Comparison of ENCODE assay signal across 11 cellular contexts in the genomic region with DNA sequence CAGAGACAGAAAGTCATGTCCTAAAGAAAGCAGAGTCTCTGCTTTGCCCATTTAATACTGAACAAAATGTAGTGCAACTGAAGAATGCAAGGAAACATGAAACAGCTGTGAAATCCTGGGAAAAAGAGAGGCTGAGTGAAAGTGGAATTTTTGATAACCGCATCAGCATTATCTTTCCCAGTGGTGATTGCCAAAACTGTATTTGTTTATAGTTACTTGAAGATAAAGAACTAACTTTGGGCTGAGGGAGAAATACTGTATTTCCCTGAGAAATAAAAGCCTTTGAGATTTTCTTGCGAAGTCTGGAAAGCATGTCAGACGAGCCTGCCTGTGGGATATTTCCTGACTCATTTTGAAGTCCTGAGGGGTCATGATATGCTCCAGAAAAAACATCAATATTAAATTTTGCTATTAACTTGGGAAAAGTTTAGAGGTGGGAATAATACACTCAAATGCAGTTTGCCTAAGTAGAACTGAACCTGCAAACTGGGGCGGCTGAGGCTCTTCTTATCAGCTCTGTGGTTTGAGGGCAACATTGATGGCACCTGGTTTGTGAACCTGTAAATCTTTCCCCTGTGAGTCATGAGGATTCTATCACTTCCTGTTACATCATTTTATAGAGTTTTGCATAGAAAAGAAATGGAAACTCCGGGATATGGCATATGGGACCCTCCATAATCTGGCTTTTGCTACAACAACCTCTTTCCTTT.
A peak's percentile ranks its signal among the peaks of the same experiment; 100 is the strongest.
DNase-seq lines count a peak whose midpoint lies in the region; FAIRE-seq and TF ChIP-seq lines count a peak whose summit lies in the region.
"Had no signal": no experiment of that assay in that cellular context is flagged by ENCODE, and none has a peak within 500 bp of the region (broad histone marks: within the 10 kb centered on the region; RNA-seq: fewer than 3 reads in every experiment).

No MANE protein-coding gene starts in this region.

- peak overlapping the region; percentile 38 for H3K9ac ChIP-seq in endothelial cell of umbilical vein (replicated peaks; ENCODE audit: extremely low read depth, insufficient read depth, low read length)

- TF ChIP-seq CTCF in BJ (IDR thresholded peaks at IDR 0.05; ENCODE audit: insufficient read depth, low read depth, low read length) (no peak), endothelial cell of umbilical vein (IDR thresholded peaks at IDR 0.05; ENCODE audit: extremely low read depth in 1 of 2, insufficient read depth in 1 of 2, low read depth in 1 of 2, low read length in 2 of 2) (no peak)

- TF ChIP-seq POLR2A in endothelial cell of umbilical vein (IDR thresholded peaks at IDR 0.05; ENCODE audit: low read depth, low read length), result no peak

- H3K4me3 ChIP-seq in BJ (ENCODE audit: low read depth, low read length) (no peak overlapping the region), endothelial cell of umbilical vein (replicated peaks in 1 of 3; ENCODE audit: insufficient read depth in 1 of 3, low read depth in 1 of 3, low read length in 3 of 3) (no peak overlapping the region), mesodermal cell (ENCODE audit: extremely low read depth, insufficient read depth, low read length, poor library complexity, severe bottlenecking) (no peak overlapping the region)
- H3K4me3 ChIP-seq: tibial nerve had no signal

- H3K4me2 ChIP-seq in endothelial cell of umbilical vein (ENCODE audit: insufficient read depth, low read length), result peak overlapping the region; percentile 10

- H3K9me1 ChIP-seq in endothelial cell of umbilical vein (replicated peaks; ENCODE audit: control insufficient read depth, extremely low read depth, insufficient read depth, low read length), result peaks cover 4% of the 10 kb centered on the region

- no peaks in the 10 kb centered on the region for H3K36me3 Mint-ChIP-seq in activated CD4-positive, alpha-beta T cell treated with anti-CD3 and anti-CD28 coated beads, Interleukin-2, amount 10 ng/mL, durations not matched to agents 24 days and 14 days (ENCODE audit: low read depth)
- H3K36me3 Mint-ChIP-seq: CD8-positive, alpha-beta memory T cell had no signal

- no peaks in the 10 kb centered on the region for H3K9me3 Mint-ChIP-seq in activated CD4-positive, alpha-beta T cell treated with anti-CD3 and anti-CD28 coated beads, Interleukin-2, amount 10 ng/mL, durations not matched to agents 24 days and 14 days

- H3K27me3 ChIP-seq in BJ (ENCODE audit: control insufficient read depth, insufficient read depth, low read length) (no peaks in the 10 kb centered on the region), endothelial cell of umbilical vein (ENCODE audit: control insufficient read depth in 2 of 2, insufficient read depth in 2 of 2, low read length in 2 of 2) (no peaks in the 10 kb centered on the region)
- H3K27me3 ChIP-seq: tibial nerve had no signal

- H3K4me1 ChIP-seq in endothelial cell of umbilical vein (ENCODE audit: control insufficient read depth, extremely low read depth, insufficient read depth, low read length) (peaks cover 12% of the 10 kb centered on the region), mesodermal cell (ENCODE audit: control insufficient read depth, insufficient read depth, low read length, poor library complexity, severe bottlenecking) (peaks cover 16% of the 10 kb centered on the region)

- H3K27ac Mint-ChIP-seq in activated CD4-positive, alpha-beta T cell treated with anti-CD3 and anti-CD28 coated beads, Interleukin-2, amount 10 ng/mL, durations not matched to agents 24 days and 14 days, result no peak overlapping the region
- H3K27ac Mint-ChIP-seq: CD8-positive, alpha-beta memory T cell had no signal

- CTCF ChIA-PET in BJ (lab: Yijun Ruan, JAX), result interaction anchor here (1.5 kb wide), 1 partner anchor 9 kb away, joined by 3 read pairs; no protein-coding TSS in a partner anchor
- CTCF ChIA-PET in endothelial cell of umbilical vein (lab: Charles Lee), result no interaction called here

- WGBS in mesodermal cell (ENCODE audit: insufficient coverage in 2 of 2), 2 experiments, result 79 to 92% methylated on average over 3 to 4 of the region's 5 CpGs

- H3K27ac ChIP-seq in endothelial cell of umbilical vein (ENCODE audit: insufficient read depth, low read depth, low read length) (no peak overlapping the region), mesodermal cell (ENCODE audit: low read depth, low read length, severe bottlenecking) (peak overlapping the region; percentile 31)

- H3K4me3 Mint-ChIP-seq in activated CD4-positive, alpha-beta T cell treated with anti-CD3 and anti-CD28 coated beads, Interleukin-2, amount 10 ng/mL, durations not matched to agents 24 days and 14 days, result no peak overlapping the region
- H3K4me3 Mint-ChIP-seq: CD8-positive, alpha-beta memory T cell had no signal

- POLR2A ChIA-PET in BJ (lab: Charles Lee) (no interaction called here), endothelial cell of umbilical vein (lab: Charles Lee) (no interaction called here)

- BruUV-seq in endothelial cell of umbilical vein (replicated peaks; lab: Mats Ljungman, UMichigan), result no TSS peak

- H2AFZ ChIP-seq in endothelial cell of umbilical vein (ENCODE audit: low read depth, low read length), result no peak overlapping the region

- DNase-seq in BJ (ENCODE audit: low read depth) (peak; percentile 37), LHCN-M2 (ENCODE audit: low read depth) (peak; percentile 77), endothelial cell of umbilical vein (ENCODE audit: low read depth, low spot score) (peak; percentile 56), NCI-H187 treated with DMSO at 0.1 percent for 48 hours (lab: John Stamatoyannopoulos, UW) (no peak), hypothalamus (lab: John Stamatoyannopoulos, UW) (no peak)
- no peak for DNase-seq in activated CD4-positive, alpha-beta T cell treated with anti-CD3 and anti-CD28 coated beads for 4 hours
- DNase-seq in activated CD4-positive, alpha-beta T cell treated with anti-CD3 and anti-CD28 coated beads, Interleukin-2, amount 10 ng/mL, durations not matched to agents 24 days and 14 days, result no peak
- DNase-seq: CD8-positive, alpha-beta memory T cell; NCI-H524 treated with DMSO at 0.1 percent for 48 hours had no signal

- no peaks in the 10 kb centered on the region for H3K9me3 ChIP-seq in endothelial cell of umbilical vein (replicated peaks; ENCODE audit: control insufficient read depth, insufficient read depth, low read length)
- no peaks in the 10 kb centered on the region for H3K9me3 ChIP-seq in mesodermal cell (ENCODE audit: control insufficient read depth, low read length)
- H3K9me3 ChIP-seq: tibial nerve had no signal

- no peaks in the 10 kb centered on the region for H3K27me3 Mint-ChIP-seq in activated CD4-positive, alpha-beta T cell treated with anti-CD3 and anti-CD28 coated beads, Interleukin-2, amount 10 ng/mL, durations not matched to agents 24 days and 14 days
- H3K27me3 Mint-ChIP-seq: CD8-positive, alpha-beta memory T cell had no signal

- FAIRE-seq in endothelial cell of umbilical vein (lab: Jason Lieb, UNC), result peak; percentile 63

- no peaks in the 10 kb centered on the region for H3K4me1 Mint-ChIP-seq in activated CD4-positive, alpha-beta T cell treated with anti-CD3 and anti-CD28 coated beads, Interleukin-2, amount 10 ng/mL, durations not matched to agents 24 days and 14 days
- H3K4me1 Mint-ChIP-seq: CD8-positive, alpha-beta memory T cell had no signal

- H4K20me1 ChIP-seq in endothelial cell of umbilical vein (replicated peaks; ENCODE audit: control insufficient read depth, extremely low read depth, insufficient read depth, low read length), result no peaks in the 10 kb centered on the region

- no peaks in the 10 kb centered on the region for H3K79me2 ChIP-seq in endothelial cell of umbilical vein (ENCODE audit: control insufficient read depth, insufficient read depth, low read length)

- dilution Hi-C loops in endothelial cell of umbilical vein (cut with MboI; ENCODE audit: extremely low pct_ligation_motif_present, low sequenced_read_pairs), result no loop called here

- H3K36me3 ChIP-seq in BJ (ENCODE audit: control insufficient read depth, insufficient read depth, low read length), result no peaks in the 10 kb centered on the region
- H3K36me3 ChIP-seq in endothelial cell of umbilical vein (ENCODE audit: control insufficient read depth in 2 of 2, extremely low read depth in 1 of 2, insufficient read depth in 2 of 2, low read length in 2 of 2), result no peaks in the 10 kb centered on the region
- H3K36me3 ChIP-seq in mesodermal cell (ENCODE audit: control insufficient read depth, insufficient read depth, low read length), result no peaks in the 10 kb centered on the region
- H3K36me3 ChIP-seq: tibial nerve had no signal

- intact Hi-C loops in endothelial cell of umbilical vein (cut with micrococcal nuclease), result loop anchor here (5.0 kb wide), 1 partner anchor 161 kb away; no protein-coding TSS in a partner anchor
- intact Hi-C loops in activated CD4-positive, alpha-beta T cell treated with anti-CD3 and anti-CD28 coated beads, Interleukin-2, amount 10 ng/mL, durations not matched to agents 24 days and 14 days (cut with micrococcal nuclease), result no loop called here

TF ChIP-seq in endothelial cell of umbilical vein, 7 proteins besides CTCF, POLR2A, EP300 and RAD21:
- TF ChIP-seq EZH2 (IDR thresholded peaks at IDR 0.05; ENCODE audit: borderline replicate concordance, low read depth, low read length, severe bottlenecking) (no peak), JUN (IDR thresholded peaks at IDR 0.05; ENCODE audit: borderline replicate concordance, insufficient read depth, insufficient read length, low read depth) (peak; percentile 57), FOS (IDR thresholded peaks at IDR 0.05; ENCODE audit: borderline replicate concordance, insufficient read depth, low read length) (peak; percentile 55), GATA2 (IDR thresholded peaks at IDR 0.05; ENCODE audit: insufficient read depth, insufficient read length, low read depth, low read length) (peak; percentile 36)
- TF ChIP-seq, protein P1, sequence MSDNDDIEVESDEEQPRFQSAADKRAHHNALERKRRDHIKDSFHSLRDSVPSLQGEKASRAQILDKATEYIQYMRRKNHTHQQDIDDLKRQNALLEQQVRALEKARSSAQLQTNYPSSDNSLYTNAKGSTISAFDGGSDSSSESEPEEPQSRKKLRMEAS (IDR thresholded peaks at IDR 0.05; ENCODE audit: insufficient read depth, insufficient read length), result no peak

Comparison
In these comparisons a context has a peak if more than half of its experiments do, and no peak if none do; other contexts are left out.
1. DNase-seq: peak in BJ (single experiment), LHCN-M2 (single experiment) and endothelial cell of umbilical vein (single experiment); none in NCI-H187 treated with DMSO at 0.1 percent for 48 hours (single experiment), hypothalamus (0 of 51), activated CD4-positive, alpha-beta T cell treated with anti-CD3 and anti-CD28 coated beads for 4 hours (0 of 2) and activated CD4-positive, alpha-beta T cell treated with anti-CD3 and anti-CD28 coated beads, Interleukin-2, amount 10 ng/mL, durations not matched to agents 24 days and 14 days (single experiment).